ENCODE assay signal across 21 cellular contexts in genomic region chr13:54206601-54207000, GRCh38.
"Had no signal": no experiment of that assay in that cellular context is flagged by ENCODE, and none has a peak within 500 bp of the region (broad histone marks: within the 10 kb centered on the region; RNA-seq: fewer than 3 reads in every experiment).

No MANE protein-coding gene starts in this region.

- ATAC-seq: effector memory CD8-positive, alpha-beta T cell; esophagus mucosa; foreskin keratinocyte; gastrocnemius medialis; gastroesophageal sphincter; heart left ventricle; heart right ventricle had no signal

- DNase-seq: colonic mucosa; cortex of kidney; dermis blood vessel endothelial cell; dorsolateral prefrontal cortex; effector CD4-positive, alpha-beta T cell; effector CD8-positive, alpha-beta T cell; effector memory CD4-positive, alpha-beta T cell; effector memory CD8-positive, alpha-beta T cell; endodermal cell; erythroblast; esophagus squamous epithelium; foreskin fibroblast; foreskin keratinocyte; foreskin melanocyte; gastrocnemius medialis; glutamatergic neuron; head of caudate nucleus; heart left ventricle; heart right ventricle had no signal
